ENCODE assay signal across 8 cellular contexts in genomic region chr22:25048659-25049657, GRCh38.
A peak's percentile ranks its signal among the peaks of the same experiment; 100 is the strongest.
DNase-seq lines count a peak whose midpoint lies in the region; ATAC-seq and TF ChIP-seq lines count a peak whose summit lies in the region.

No MANE protein-coding gene starts in this region.

- no peak overlapping the region for H3K4me3 ChIP-seq in DND-41 (ENCODE audit: low read depth in 1 of 2, low read length in 2 of 2)
- no peak overlapping the region for H3K4me3 ChIP-seq in Jurkat, Clone E6-1 (ENCODE audit: low read length)

- peaks cover 4% of the 10 kb centered on the region for H3K4me1 Mint-ChIP-seq in activated naive CD4-positive, alpha-beta T cell treated with anti-CD3 and anti-CD28 coated beads, Interleukin-2, amount 10 ng/mL, durations not matched to agents 7 days and 5 days

- H3K4me3 Mint-ChIP-seq in activated naive CD4-positive, alpha-beta T cell treated with anti-CD3 and anti-CD28 coated beads, Interleukin-2, amount 10 ng/mL, durations not matched to agents 7 days and 5 days = no peak overlapping the region

- DNase-seq in DND-41 (peak; percentile 65), SK-MEL-5 (ENCODE audit: low read depth, low spot score) (peak; percentile 78), glomerular visceral epithelial cell (ENCODE audit: extremely low spot score) (peak; percentile 58), posterior cingulate gyrus (peak in 9 of 10 donors; percentile 44 to 93 (median 75))
- DNase-seq in Jurkat, Clone E6-1 (ENCODE audit: low read depth, low spot score) = peak; percentile 48
- DNase-seq in activated naive CD4-positive, alpha-beta T cell treated with anti-CD3 and anti-CD28 coated beads, Interleukin-2, amount 10 ng/mL, durations not matched to agents 7 days and 5 days = peak; percentile 83

- peaks cover 6% of the 10 kb centered on the region for H3K9me3 ChIP-seq in DND-41 (ENCODE audit: insufficient read depth, low read length, severe bottlenecking)

- ATAC-seq in DND-41 (ENCODE audit: insufficient read depth, low read depth) = peak; percentile 95
- no peak for ATAC-seq in GM19324 (IDR thresholded peaks at IDR 0.05; ENCODE audit: low FRiP score, unreplicated experiment)
- no peak for ATAC-seq in GM21825 (IDR thresholded peaks at IDR 0.05; ENCODE audit: unreplicated experiment)

- H3K27me3 ChIP-seq in DND-41 (ENCODE audit: insufficient read depth, low read length, poor library complexity) = no peaks in the 10 kb centered on the region

- H3K36me3 ChIP-seq in DND-41 (ENCODE audit: insufficient read depth, low read length) = no peaks in the 10 kb centered on the region

- CTCF ChIA-PET in activated naive CD4-positive, alpha-beta T cell treated with anti-CD3 and anti-CD28 coated beads, Interleukin-2, amount 10 ng/mL, durations not matched to agents 7 days and 5 days (lab: Charles Lee) = interaction anchor here (0.5 to 7.8 kb wide), 21 partner anchors 8 to 277 kb away, joined by 3 to 115 read pairs (median 3); partner anchors contain the start of genes KIAA1671 and LHFPL7

- no peak overlapping the region for H3K9ac ChIP-seq in DND-41 (ENCODE audit: low read depth, low read length)

- peaks cover 11% of the 10 kb centered on the region for H3K27me3 Mint-ChIP-seq in activated naive CD4-positive, alpha-beta T cell treated with anti-CD3 and anti-CD28 coated beads, Interleukin-2, amount 10 ng/mL, durations not matched to agents 7 days and 5 days

- H3K27ac Mint-ChIP-seq in activated naive CD4-positive, alpha-beta T cell treated with anti-CD3 and anti-CD28 coated beads, Interleukin-2, amount 10 ng/mL, durations not matched to agents 7 days and 5 days = no peak overlapping the region

- H3K36me3 Mint-ChIP-seq in activated naive CD4-positive, alpha-beta T cell treated with anti-CD3 and anti-CD28 coated beads, Interleukin-2, amount 10 ng/mL, durations not matched to agents 7 days and 5 days = peaks cover 4% of the 10 kb centered on the region

- TF ChIP-seq CTCF in DND-41 (IDR thresholded peaks at IDR 0.05; ENCODE audit: borderline replicate concordance, extremely low read depth, low read length, poor library complexity, severe bottlenecking) = peak; percentile 96

- intact Hi-C loops in posterior cingulate gyrus (cut with DNase I) = loop anchor here (1.0 to 2.0 kb wide), 2 partner anchors 97 to 110 kb away; partner anchors contain the start of gene KIAA1671

- no peak overlapping the region for H3K4me2 ChIP-seq in DND-41 (ENCODE audit: insufficient read depth, low read length)

- peaks cover 9% of the 10 kb centered on the region for H3K9me3 Mint-ChIP-seq in activated naive CD4-positive, alpha-beta T cell treated with anti-CD3 and anti-CD28 coated beads, Interleukin-2, amount 10 ng/mL, durations not matched to agents 7 days and 5 days

- in situ Hi-C loops in SK-MEL-5 (cut with HindIII; ENCODE audit: low pct_unique_long_range_greater_than_20kb, low sequenced_read_pairs) = no loop called here

- H2AFZ ChIP-seq in DND-41 (ENCODE audit: low read depth, low read length) = no peak overlapping the region

- no peaks in the 10 kb centered on the region for H3K79me2 ChIP-seq in DND-41 (ENCODE audit: insufficient read depth, low read length)

- no peaks in the 10 kb centered on the region for H3K4me1 ChIP-seq in DND-41 (ENCODE audit: insufficient read depth, low read length)

- H3K27ac ChIP-seq in DND-41 (ENCODE audit: low read length) = no peak overlapping the region

- no peaks in the 10 kb centered on the region for H4K20me1 ChIP-seq in DND-41 (ENCODE audit: insufficient read depth, low read length)
